20 cellular contexts compared by ENCODE assay signal in the genomic region with DNA sequence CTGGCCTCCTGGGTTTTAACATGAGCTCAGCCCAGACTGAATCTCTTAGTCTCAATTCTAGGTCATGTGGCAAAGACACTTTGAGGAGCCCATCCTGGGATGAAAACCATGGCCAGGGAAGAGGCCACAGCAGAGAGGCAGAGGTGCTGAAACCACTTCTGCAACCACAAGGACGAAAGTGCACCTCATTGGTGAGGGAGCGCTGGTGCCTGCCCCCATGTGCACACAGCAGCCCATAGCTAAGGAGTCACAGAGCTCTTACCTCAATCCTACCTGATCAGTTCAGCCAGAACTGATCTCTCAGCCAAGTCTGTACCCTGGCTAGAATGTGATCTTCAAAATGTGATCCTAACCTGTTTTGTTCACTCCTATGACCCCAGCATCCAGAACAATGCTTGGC.
"Had no signal": no experiment of that assay in that cellular context is flagged by ENCODE, and none has a peak within 500 bp of the region (broad histone marks: within the 10 kb centered on the region; RNA-seq: fewer than 3 reads in every experiment).

No MANE protein-coding gene starts in this region.

- H3K36me3 Mint-ChIP-seq: activated naive CD4-positive, alpha-beta T cell treated with anti-CD3 and anti-CD28 coated beads, Interleukin-2, amount 50 U/mL, for 72 hours; natural killer cell; stimulated activated naive B cell treated with anti-CD40 and anti-IgM and Interleukin-4, amounts not matched to agents 10 μg/mL and 1 μg/mL and 100 μg/mL, for 72 hours had no signal

- H3K27me3 Mint-ChIP-seq: stimulated activated naive B cell treated with anti-CD40 and anti-IgM and Interleukin-4, amounts not matched to agents 10 μg/mL and 1 μg/mL and 100 μg/mL, for 72 hours had no signal

- ATAC-seq: activated naive CD4-positive, alpha-beta T cell treated with anti-CD3 and anti-CD28 coated beads, Interleukin-2, amount 50 U/mL, for 72 hours; natural killer cell; stimulated activated naive B cell treated with anti-CD40 and anti-IgM and Interleukin-4, amounts not matched to agents 10 μg/mL and 1 μg/mL and 100 μg/mL, for 72 hours had no signal

- H3K4me1 ChIP-seq: colonic mucosa had no signal

- H3K27ac Mint-ChIP-seq: activated naive CD4-positive, alpha-beta T cell treated with anti-CD3 and anti-CD28 coated beads, Interleukin-2, amount 50 U/mL, for 72 hours; activated T-helper 1 cell treated with anti-CD3 and anti-CD28 coated beads, Interleukin-12 subunit alpha, Interleukin-12 subunit beta, Interleukin-2, Interleukin-4 antibody, amounts not matched to agents 30 ng/mL and 10 ng/mL and 1 ng/mL, durations not matched to agents 14 hours and 24 hours and 36 hours; natural killer cell; stimulated activated naive B cell treated with anti-CD40 and anti-IgM and Interleukin-4, amounts not matched to agents 10 μg/mL and 1 μg/mL and 100 μg/mL, for 72 hours had no signal

- H3K27me3 ChIP-seq: adrenal gland, colonic mucosa, neutrophil, spleen, tibial artery, vagina had no signal

- H3K4me3 Mint-ChIP-seq: activated T-helper 1 cell treated with anti-CD3 and anti-CD28 coated beads, Interleukin-12 subunit alpha, Interleukin-12 subunit beta, Interleukin-2, Interleukin-4 antibody, amounts not matched to agents 30 ng/mL and 10 ng/mL and 1 ng/mL, durations not matched to agents 14 hours and 24 hours and 36 hours; natural killer cell; stimulated activated naive B cell treated with anti-CD40 and anti-IgM and Interleukin-4, amounts not matched to agents 10 μg/mL and 1 μg/mL and 100 μg/mL, for 72 hours had no signal

- DNase-seq: activated CD4-positive, alpha-beta T cell treated with anti-CD3 and anti-CD28 coated beads for 1 hour; activated CD4-positive, alpha-beta T cell treated with anti-CD3 and anti-CD28 coated beads, Interleukin-2, amount 50 U/mL, for 4 hours; activated gamma-delta T cell treated with Interleukin-2 at 50 U/mL for 16 hours; adrenal gland; caudate nucleus; colonic mucosa; mesendoderm; natural killer cell; spleen; stimulated activated CD4-positive, alpha-beta T cell treated with anti-CD3 and anti-CD28 coated beads, Interleukin-4, amount 100 ng/mL, for 4 hours; stimulated activated naive B cell treated with anti-CD40 and anti-IgM and Interleukin-4, amounts not matched to agents 10 μg/mL and 1 μg/mL and 100 μg/mL, for 72 hours; substantia nigra; SW 1271; T-helper 2 cell; tibial artery had no signal

- H3K9me3 Mint-ChIP-seq: activated naive CD4-positive, alpha-beta T cell treated with anti-CD3 and anti-CD28 coated beads, Interleukin-2, amount 50 U/mL, for 72 hours; activated T-helper 1 cell treated with anti-CD3 and anti-CD28 coated beads, Interleukin-12 subunit alpha, Interleukin-12 subunit beta, Interleukin-2, Interleukin-4 antibody, amounts not matched to agents 30 ng/mL and 10 ng/mL and 1 ng/mL, durations not matched to agents 14 hours and 24 hours and 36 hours; natural killer cell; stimulated activated naive B cell treated with anti-CD40 and anti-IgM and Interleukin-4, amounts not matched to agents 10 μg/mL and 1 μg/mL and 100 μg/mL, for 72 hours had no signal

- H3K36me3 ChIP-seq: adrenal gland, colonic mucosa, neutrophil, spleen, tibial artery, vagina had no signal

- H3K4me3 ChIP-seq: adrenal gland, colonic mucosa, spleen, tibial artery, vagina had no signal

- H3K27ac ChIP-seq: adrenal gland, colonic mucosa, neutrophil, spleen, VCaP had no signal

- H3K4me1 Mint-ChIP-seq: stimulated activated naive B cell treated with anti-CD40 and anti-IgM and Interleukin-4, amounts not matched to agents 10 μg/mL and 1 μg/mL and 100 μg/mL, for 72 hours had no signal

- H3K9me3 ChIP-seq: adrenal gland, colonic mucosa, neutrophil, spleen, tibial artery, vagina had no signal
